18 cellular contexts compared by ENCODE assay signal in genomic region chr16:88301431-88301830, GRCh38.
"Had no signal": no experiment of that assay in that cellular context is flagged by ENCODE, and none has a peak within 500 bp of the region (broad histone marks: within the 10 kb centered on the region; RNA-seq: fewer than 3 reads in every experiment).

No MANE protein-coding gene starts in this region.

- DNase-seq: effector memory CD8-positive, alpha-beta T cell; immature natural killer cell; left cardiac atrium; nephron progenitor cell; ovary; stimulated activated CD4-positive, alpha-beta T cell treated with anti-CD3 and anti-CD28 coated beads, Interleukin-4, amount 100 ng/mL, for 1 hour; stimulated activated CD8-positive, alpha-beta memory T cell treated with anti-CD3 and anti-CD28 coated beads, Interleukin-4, amount 100 ng/mL, for 48 hours; stimulated activated naive CD8-positive, alpha-beta T cell treated with anti-CD3 and anti-CD28 coated beads, Interleukin-15, Interleukin-2, amounts not matched to agents 100 U/mL and 50 U/mL, for 24 hours; thyroid gland had no signal

- H3K36me3 Mint-ChIP-seq: immature natural killer cell; stimulated activated effector memory CD8-positive, alpha-beta T cell treated with anti-CD3 and anti-CD28 coated beads, Interleukin-12 subunit alpha, Interleukin-12 subunit beta, amount 100 ng/mL, for 72 hours; type B pancreatic cell had no signal

- H3K4me3 Mint-ChIP-seq: dendritic cell treated with granulocyte-macrophage colony-stimulating factor and Interleukin-4, amounts not matched to agents 40 ng/mL and 50 ng/mL, for 4 days; effector memory CD8-positive, alpha-beta T cell; immature natural killer cell; nephron progenitor cell; stimulated activated effector memory CD8-positive, alpha-beta T cell treated with anti-CD3 and anti-CD28 coated beads, Interleukin-12 subunit alpha, Interleukin-12 subunit beta, amount 100 ng/mL, for 72 hours; type B pancreatic cell had no signal

- H3K4me3 ChIP-seq: esophagus muscularis mucosa, ovary, suprapubic skin, thyroid gland had no signal

- H3K27me3 ChIP-seq: ovary, thyroid gland had no signal

- H3K27ac ChIP-seq: epithelial cell of prostate, esophagus muscularis mucosa, ovary, suprapubic skin, thyroid gland had no signal

- ATAC-seq: effector memory CD8-positive, alpha-beta T cell; left cardiac atrium; left ventricle myocardium superior; right cardiac atrium; stimulated activated effector memory CD8-positive, alpha-beta T cell treated with anti-CD3 and anti-CD28 coated beads, Interleukin-12 subunit alpha, Interleukin-12 subunit beta, amount 100 ng/mL, for 72 hours; stimulated activated naive CD8-positive, alpha-beta T cell treated with anti-CD3 and anti-CD28 coated beads, Interleukin-15, Interleukin-2, amounts not matched to agents 100 U/mL and 50 U/mL, for 24 hours had no signal

- H3K4me1 ChIP-seq: thyroid gland had no signal

- H3K9me3 Mint-ChIP-seq: immature natural killer cell, type B pancreatic cell had no signal

- H3K4me1 Mint-ChIP-seq: immature natural killer cell had no signal

- H3K9me3 ChIP-seq: esophagus muscularis mucosa, ovary, suprapubic skin, thyroid gland had no signal

- H3K27ac Mint-ChIP-seq: dendritic cell treated with granulocyte-macrophage colony-stimulating factor and Interleukin-4, amounts not matched to agents 40 ng/mL and 50 ng/mL, for 4 days; effector memory CD8-positive, alpha-beta T cell; immature natural killer cell; progenitor cell of endocrine pancreas; stimulated activated effector memory CD8-positive, alpha-beta T cell treated with anti-CD3 and anti-CD28 coated beads, Interleukin-12 subunit alpha, Interleukin-12 subunit beta, amount 100 ng/mL, for 72 hours; type B pancreatic cell had no signal

- H3K36me3 ChIP-seq: esophagus muscularis mucosa, ovary, suprapubic skin, thyroid gland had no signal
